1 cellular context compared by ENCODE assay signal in the genomic region with DNA sequence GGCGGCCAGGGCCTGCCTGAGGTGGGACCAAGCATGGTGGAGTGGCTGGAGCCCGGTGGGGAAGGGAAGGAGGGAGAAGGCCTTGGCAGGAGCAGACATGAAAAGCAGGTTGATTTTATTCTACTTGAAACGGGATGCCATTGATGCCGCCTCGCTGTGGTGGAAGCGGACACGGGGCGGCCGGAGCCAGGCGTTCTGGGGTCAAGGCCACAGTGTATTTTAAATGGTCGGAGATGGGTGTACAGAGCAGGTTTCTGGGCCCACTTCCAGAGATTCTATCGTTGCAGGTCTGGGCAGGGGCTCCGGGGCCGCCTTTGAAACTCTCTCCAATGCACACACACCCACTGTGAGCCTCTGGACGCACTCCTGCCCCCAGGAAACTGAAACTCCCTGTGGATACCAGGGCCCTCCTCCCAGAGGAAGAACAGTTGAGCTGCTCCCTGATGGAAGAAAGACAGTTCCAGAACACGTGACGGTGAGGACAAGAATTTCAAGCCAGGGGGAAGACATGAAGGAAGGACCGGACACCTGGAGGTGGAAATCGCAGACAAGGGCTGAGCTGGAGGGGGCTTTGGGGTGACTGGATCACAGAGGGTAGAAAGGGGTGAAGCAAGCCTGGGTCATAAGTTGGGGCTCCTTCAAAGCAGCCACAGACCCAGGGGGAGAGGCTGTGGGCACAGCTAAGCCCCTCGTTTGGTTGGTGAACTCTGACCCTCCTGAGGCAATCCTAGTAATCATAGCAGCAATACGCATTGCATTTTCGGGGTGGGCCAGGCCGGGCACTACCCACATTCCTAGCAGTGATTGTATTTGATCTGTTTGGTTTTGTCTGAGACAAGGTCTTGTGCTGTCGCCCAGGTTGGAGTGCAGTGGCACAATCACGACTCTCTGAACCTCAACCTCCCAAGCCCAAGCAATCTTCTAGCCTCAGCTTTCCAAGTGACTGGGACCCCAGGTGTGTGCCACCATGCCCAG.
TF ChIP-seq lines count a peak whose summit lies in the region.

No MANE protein-coding gene starts in this region.

TF ChIP-seq in HepG2, 621 proteins besides CTCF, POLR2A, EP300 and RAD21 (continued from another document and continues in another):
- TF ChIP-seq, protein P1, sequence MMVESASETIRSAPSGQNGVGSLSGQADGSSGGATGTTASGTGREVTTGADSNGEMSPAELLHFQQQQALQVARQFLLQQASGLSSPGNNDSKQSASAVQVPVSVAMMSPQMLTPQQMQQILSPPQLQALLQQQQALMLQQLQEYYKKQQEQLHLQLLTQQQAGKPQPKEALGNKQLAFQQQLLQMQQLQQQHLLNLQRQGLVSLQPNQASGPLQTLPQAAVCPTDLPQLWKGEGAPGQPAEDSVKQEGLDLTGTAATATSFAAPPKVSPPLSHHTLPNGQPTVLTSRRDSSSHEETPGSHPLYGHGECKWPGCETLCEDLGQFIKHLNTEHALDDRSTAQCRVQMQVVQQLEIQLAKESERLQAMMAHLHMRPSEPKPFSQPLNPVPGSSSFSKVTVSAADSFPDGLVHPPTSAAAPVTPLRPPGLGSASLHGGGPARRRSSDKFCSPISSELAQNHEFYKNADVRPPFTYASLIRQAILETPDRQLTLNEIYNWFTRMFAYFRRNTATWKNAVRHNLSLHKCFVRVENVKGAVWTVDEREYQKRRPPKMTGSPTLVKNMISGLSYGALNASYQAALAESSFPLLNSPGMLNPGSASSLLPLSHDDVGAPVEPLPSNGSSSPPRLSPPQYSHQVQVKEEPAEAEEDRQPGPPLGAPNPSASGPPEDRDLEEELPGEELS (CRISPR knock-in tag; IDR thresholded peaks at IDR 0.05): peak; percentile 33; the same call in 1 of the 2 replicates
- TF ChIP-seq ZSCAN21 (CRISPR knock-in tag; IDR thresholded peaks at IDR 0.05; ENCODE audit: borderline replicate concordance): peak; percentile 31; the same call in 1 of the 2 replicates
- no peak for TF ChIP-seq ZSCAN25 (CRISPR knock-in tag; IDR thresholded peaks at IDR 0.05)
- peak; percentile 41; the same call in 1 of the 2 replicates for TF ChIP-seq HMG20B (CRISPR knock-in tag; conservative IDR thresholded peaks at IDR 0.05)
- peak; percentile 62 for TF ChIP-seq HOXA3 (CRISPR knock-in tag; IDR thresholded peaks at IDR 0.05)
- TF ChIP-seq ZFYVE20 (CRISPR knock-in tag; IDR thresholded peaks at IDR 0.05; ENCODE audit: borderline replicate concordance, low read depth): no peak
- no peak for TF ChIP-seq ZNF468 (CRISPR knock-in tag; IDR thresholded peaks at IDR 0.05)
- TF ChIP-seq, protein P2, sequence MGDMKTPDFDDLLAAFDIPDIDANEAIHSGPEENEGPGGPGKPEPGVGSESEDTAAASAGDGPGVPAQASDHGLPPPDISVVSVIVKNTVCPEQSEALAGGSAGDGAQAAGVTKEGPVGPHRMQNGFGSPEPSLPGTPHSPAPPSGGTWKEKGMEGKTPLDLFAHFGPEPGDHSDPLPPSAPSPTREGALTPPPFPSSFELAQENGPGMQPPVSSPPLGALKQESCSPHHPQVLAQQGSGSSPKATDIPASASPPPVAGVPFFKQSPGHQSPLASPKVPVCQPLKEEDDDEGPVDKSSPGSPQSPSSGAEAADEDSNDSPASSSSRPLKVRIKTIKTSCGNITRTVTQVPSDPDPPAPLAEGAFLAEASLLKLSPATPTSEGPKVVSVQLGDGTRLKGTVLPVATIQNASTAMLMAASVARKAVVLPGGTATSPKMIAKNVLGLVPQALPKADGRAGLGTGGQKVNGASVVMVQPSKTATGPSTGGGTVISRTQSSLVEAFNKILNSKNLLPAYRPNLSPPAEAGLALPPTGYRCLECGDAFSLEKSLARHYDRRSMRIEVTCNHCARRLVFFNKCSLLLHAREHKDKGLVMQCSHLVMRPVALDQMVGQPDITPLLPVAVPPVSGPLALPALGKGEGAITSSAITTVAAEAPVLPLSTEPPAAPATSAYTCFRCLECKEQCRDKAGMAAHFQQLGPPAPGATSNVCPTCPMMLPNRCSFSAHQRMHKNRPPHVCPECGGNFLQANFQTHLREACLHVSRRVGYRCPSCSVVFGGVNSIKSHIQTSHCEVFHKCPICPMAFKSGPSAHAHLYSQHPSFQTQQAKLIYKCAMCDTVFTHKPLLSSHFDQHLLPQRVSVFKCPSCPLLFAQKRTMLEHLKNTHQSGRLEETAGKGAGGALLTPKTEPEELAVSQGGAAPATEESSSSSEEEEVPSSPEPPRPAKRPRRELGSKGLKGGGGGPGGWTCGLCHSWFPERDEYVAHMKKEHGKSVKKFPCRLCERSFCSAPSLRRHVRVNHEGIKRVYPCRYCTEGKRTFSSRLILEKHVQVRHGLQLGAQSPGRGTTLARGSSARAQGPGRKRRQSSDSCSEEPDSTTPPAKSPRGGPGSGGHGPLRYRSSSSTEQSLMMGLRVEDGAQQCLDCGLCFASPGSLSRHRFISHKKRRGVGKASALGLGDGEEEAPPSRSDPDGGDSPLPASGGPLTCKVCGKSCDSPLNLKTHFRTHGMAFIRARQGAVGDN (CRISPR knock-in tag; IDR thresholded peaks at IDR 0.05): peak; percentile 66
- TF ChIP-seq ZNF343 (CRISPR knock-in tag; IDR thresholded peaks at IDR 0.05): no peak
- peak; percentile 58 for TF ChIP-seq MED1 (CRISPR knock-in tag; IDR thresholded peaks at IDR 0.05)
- TF ChIP-seq JARID2 (CRISPR knock-in tag; IDR thresholded peaks at IDR 0.05; ENCODE audit: insufficient replicate concordance): no peak
- peak; percentile 17 for TF ChIP-seq ASH2L (IDR thresholded peaks at IDR 0.05; ENCODE audit: insufficient read length, low read depth, low read length)
- peak; percentile 76 for TF ChIP-seq NCOA2 (CRISPR knock-in tag; IDR thresholded peaks at IDR 0.05)
- TF ChIP-seq, protein P3, sequence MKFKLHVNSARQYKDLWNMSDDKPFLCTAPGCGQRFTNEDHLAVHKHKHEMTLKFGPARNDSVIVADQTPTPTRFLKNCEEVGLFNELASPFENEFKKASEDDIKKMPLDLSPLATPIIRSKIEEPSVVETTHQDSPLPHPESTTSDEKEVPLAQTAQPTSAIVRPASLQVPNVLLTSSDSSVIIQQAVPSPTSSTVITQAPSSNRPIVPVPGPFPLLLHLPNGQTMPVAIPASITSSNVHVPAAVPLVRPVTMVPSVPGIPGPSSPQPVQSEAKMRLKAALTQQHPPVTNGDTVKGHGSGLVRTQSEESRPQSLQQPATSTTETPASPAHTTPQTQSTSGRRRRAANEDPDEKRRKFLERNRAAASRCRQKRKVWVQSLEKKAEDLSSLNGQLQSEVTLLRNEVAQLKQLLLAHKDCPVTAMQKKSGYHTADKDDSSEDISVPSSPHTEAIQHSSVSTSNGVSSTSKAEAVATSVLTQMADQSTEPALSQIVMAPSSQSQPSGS (CRISPR knock-in tag; IDR thresholded peaks at IDR 0.05): no peak
- no peak for TF ChIP-seq ATF7-NPFF (CRISPR knock-in tag; IDR thresholded peaks at IDR 0.05; ENCODE audit: low read depth)
- peak; percentile 52; the same call in 1 of the 2 replicates for TF ChIP-seq HOXA5 (CRISPR knock-in tag; IDR thresholded peaks at IDR 0.05)
- 0 out of 2 replicates have a peak, but pooled peaks have one; percentile 19 for TF ChIP-seq ZNF749 (CRISPR knock-in tag; IDR thresholded peaks at IDR 0.05; ENCODE audit: borderline replicate concordance)
- TF ChIP-seq, protein P4, sequence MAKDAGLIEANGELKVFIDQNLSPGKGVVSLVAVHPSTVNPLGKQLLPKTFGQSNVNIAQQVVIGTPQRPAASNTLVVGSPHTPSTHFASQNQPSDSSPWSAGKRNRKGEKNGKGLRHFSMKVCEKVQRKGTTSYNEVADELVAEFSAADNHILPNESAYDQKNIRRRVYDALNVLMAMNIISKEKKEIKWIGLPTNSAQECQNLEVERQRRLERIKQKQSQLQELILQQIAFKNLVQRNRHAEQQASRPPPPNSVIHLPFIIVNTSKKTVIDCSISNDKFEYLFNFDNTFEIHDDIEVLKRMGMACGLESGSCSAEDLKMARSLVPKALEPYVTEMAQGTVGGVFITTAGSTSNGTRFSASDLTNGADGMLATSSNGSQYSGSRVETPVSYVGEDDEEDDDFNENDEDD (CRISPR knock-in tag; IDR thresholded peaks at IDR 0.05; ENCODE audit: borderline replicate concordance): peak; percentile 17; the same call in 1 of the 2 replicates
- no peak; the same call in 1 of the 2 replicates for TF ChIP-seq CREM (IDR thresholded peaks at IDR 0.05)
- no peak for TF ChIP-seq CREM (CRISPR knock-in tag; IDR thresholded peaks at IDR 0.05)
- TF ChIP-seq NCOR1 (IDR thresholded peaks at IDR 0.05; ENCODE audit: borderline replicate concordance, low read length): peak; percentile 64; the same call in 1 of the 2 replicates
- TF ChIP-seq PHF21A (CRISPR knock-in tag; IDR thresholded peaks at IDR 0.05): peak; percentile 35; the same call in 1 of the 2 replicates
- TF ChIP-seq, protein P5, sequence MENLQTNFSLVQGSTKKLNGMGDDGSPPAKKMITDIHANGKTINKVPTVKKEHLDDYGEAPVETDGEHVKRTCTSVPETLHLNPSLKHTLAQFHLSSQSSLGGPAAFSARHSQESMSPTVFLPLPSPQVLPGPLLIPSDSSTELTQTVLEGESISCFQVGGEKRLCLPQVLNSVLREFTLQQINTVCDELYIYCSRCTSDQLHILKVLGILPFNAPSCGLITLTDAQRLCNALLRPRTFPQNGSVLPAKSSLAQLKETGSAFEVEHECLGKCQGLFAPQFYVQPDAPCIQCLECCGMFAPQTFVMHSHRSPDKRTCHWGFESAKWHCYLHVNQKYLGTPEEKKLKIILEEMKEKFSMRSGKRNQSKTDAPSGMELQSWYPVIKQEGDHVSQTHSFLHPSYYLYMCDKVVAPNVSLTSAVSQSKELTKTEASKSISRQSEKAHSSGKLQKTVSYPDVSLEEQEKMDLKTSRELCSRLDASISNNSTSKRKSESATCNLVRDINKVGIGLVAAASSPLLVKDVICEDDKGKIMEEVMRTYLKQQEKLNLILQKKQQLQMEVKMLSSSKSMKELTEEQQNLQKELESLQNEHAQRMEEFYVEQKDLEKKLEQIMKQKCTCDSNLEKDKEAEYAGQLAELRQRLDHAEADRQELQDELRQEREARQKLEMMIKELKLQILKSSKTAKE (CRISPR knock-in tag; IDR thresholded peaks at IDR 0.05; ENCODE audit: borderline replicate concordance): peak; percentile 50; the same call in 1 of the 2 replicates
- TF ChIP-seq, protein P6, sequence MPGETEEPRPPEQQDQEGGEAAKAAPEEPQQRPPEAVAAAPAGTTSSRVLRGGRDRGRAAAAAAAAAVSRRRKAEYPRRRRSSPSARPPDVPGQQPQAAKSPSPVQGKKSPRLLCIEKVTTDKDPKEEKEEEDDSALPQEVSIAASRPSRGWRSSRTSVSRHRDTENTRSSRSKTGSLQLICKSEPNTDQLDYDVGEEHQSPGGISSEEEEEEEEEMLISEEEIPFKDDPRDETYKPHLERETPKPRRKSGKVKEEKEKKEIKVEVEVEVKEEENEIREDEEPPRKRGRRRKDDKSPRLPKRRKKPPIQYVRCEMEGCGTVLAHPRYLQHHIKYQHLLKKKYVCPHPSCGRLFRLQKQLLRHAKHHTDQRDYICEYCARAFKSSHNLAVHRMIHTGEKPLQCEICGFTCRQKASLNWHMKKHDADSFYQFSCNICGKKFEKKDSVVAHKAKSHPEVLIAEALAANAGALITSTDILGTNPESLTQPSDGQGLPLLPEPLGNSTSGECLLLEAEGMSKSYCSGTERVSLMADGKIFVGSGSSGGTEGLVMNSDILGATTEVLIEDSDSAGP (CRISPR knock-in tag; IDR thresholded peaks at IDR 0.05; ENCODE audit: borderline replicate concordance): no peak; the same call in 1 of the 2 replicates
- no peak for TF ChIP-seq ZNF329 (CRISPR knock-in tag; IDR thresholded peaks at IDR 0.05; ENCODE audit: low read depth)
- 0 out of 2 replicates have a peak, but pooled peaks have one; percentile 59 for TF ChIP-seq ZSCAN31 (CRISPR knock-in tag; IDR thresholded peaks at IDR 0.05; ENCODE audit: low read depth)
- TF ChIP-seq RFXANK (CRISPR knock-in tag; IDR thresholded peaks at IDR 0.05): no peak
- TF ChIP-seq SPEN (CRISPR knock-in tag; IDR thresholded peaks at IDR 0.05; ENCODE audit: low read depth): no peak
- no peak for TF ChIP-seq EHMT2 (IDR thresholded peaks at IDR 0.05; ENCODE audit: borderline replicate concordance, low read depth, low read length)
